20 cellular contexts compared by ENCODE assay signal in the genomic region with DNA sequence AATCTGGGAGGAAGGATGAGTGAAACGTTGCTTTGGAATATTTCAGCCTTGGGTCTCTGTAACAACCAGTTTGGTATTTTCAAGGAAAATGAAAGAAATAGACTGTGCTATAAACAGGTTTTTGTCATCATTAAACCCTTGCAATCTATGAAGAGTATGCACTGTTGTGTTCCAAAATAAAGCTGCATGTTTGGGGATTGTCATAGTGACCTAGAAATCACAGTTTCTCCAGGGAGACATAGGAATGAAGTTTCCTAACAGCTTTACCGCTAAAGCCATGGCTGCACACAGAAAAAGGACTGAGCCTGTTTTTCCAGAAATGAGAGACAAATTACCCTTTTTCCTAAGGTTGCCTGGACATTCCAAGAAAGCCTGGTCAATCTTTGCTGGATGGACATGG.
DNase-seq lines count a peak whose midpoint lies in the region; ATAC-seq and TF ChIP-seq lines count a peak whose summit lies in the region.
"Had no signal": no experiment of that assay in that cellular context is flagged by ENCODE, and none has a peak within 500 bp of the region (broad histone marks: within the 10 kb centered on the region; RNA-seq: fewer than 3 reads in every experiment).

No MANE protein-coding gene starts in this region.

- intact Hi-C loops in body of pancreas (cut with DNase I) (no loop called here), left ventricle myocardium inferior (cut with micrococcal nuclease) (no loop called here)

- H3K9me3 ChIP-seq in body of pancreas (no peaks in the 10 kb centered on the region), left ventricle myocardium inferior (replicated peaks) (no peaks in the 10 kb centered on the region)

- H3K27ac ChIP-seq in body of pancreas: no peak overlapping the region
- H3K27ac ChIP-seq in left ventricle myocardium inferior (replicated peaks): peak overlapping the region; percentile 33
- peak overlapping the region in 13 of 21 experiments; percentile 16 to 84 (median 58) for H3K27ac ChIP-seq in skin epidermis
- H3K27ac ChIP-seq: HL-60 had no signal

- H3K36me3 ChIP-seq in body of pancreas (replicated peaks in 1 of 2; ENCODE audit: insufficient read depth in 1 of 2, low read depth in 2 of 2) (no peaks in the 10 kb centered on the region), left ventricle myocardium inferior (no peaks in the 10 kb centered on the region)

- 38 to 43% methylated on average over 2 of the region's 2 CpGs for WGBS in body of pancreas, 2 donors

- H3K4me1 ChIP-seq in body of pancreas: no peaks in the 10 kb centered on the region
- H3K4me1 ChIP-seq in left ventricle myocardium inferior: no peaks in the 10 kb centered on the region

- no peak for TF ChIP-seq POLR2A in body of pancreas (IDR thresholded peaks at IDR 0.05)

- no peaks in the 10 kb centered on the region for H3K27me3 ChIP-seq in body of pancreas
- H3K27me3 ChIP-seq in left ventricle myocardium inferior (ENCODE audit: low read depth): peaks cover 30% of the 10 kb centered on the region

- TF ChIP-seq CTCF in body of pancreas (IDR thresholded peaks at IDR 0.05) (no peak), left ventricle myocardium inferior (IDR thresholded peaks at IDR 0.05; ENCODE audit: borderline replicate concordance) (no peak)

- H3K4me3 ChIP-seq in body of pancreas (no peak overlapping the region), left ventricle myocardium inferior (peak overlapping the region; percentile 9), skin epidermis (no peak overlapping the region)

- ATAC-seq in body of pancreas (peak; percentile 54), GM19452 (IDR thresholded peaks at IDR 0.05; ENCODE audit: unreplicated experiment) (no peak), HG03469 (IDR thresholded peaks at IDR 0.05; ENCODE audit: unreplicated experiment) (no peak), GM21825 (IDR thresholded peaks at IDR 0.05; ENCODE audit: unreplicated experiment) (no peak)
- ATAC-seq: SK-N-SH treated with all-trans-retinoic acid at 6 μM for 48 hours had no signal

- DNase-seq in AG08395 (ENCODE audit: low spot score): peak; percentile 78
- no peak for DNase-seq in body of pancreas
- DNase-seq in left ventricle myocardium inferior: no peak
- DNase-seq in central memory CD4-positive, alpha-beta T cell: no peak
- DNase-seq: activated CD4-positive, alpha-beta T cell treated with anti-CD3 and anti-CD28 coated beads, Interleukin-2, amount 10 ng/mL, durations not matched to agents 7 days and 5 days; activated naive CD4-positive, alpha-beta T cell treated with Interleukin-2 at 50 U/mL for 16 hours; CD4-positive, CD25-positive, alpha-beta regulatory T cell; effector CD4-positive, alpha-beta T cell; foreskin fibroblast; KBM-7; NCI-H1092 treated with DMSO at 0.1 percent for 48 hours; NCI-H82; nephron progenitor cell; stimulated activated CD4-positive, alpha-beta T cell treated with anti-CD3 and anti-CD28 coated beads, Interleukin-1b, Interleukin-23, amount 100 ng/mL, for 48 hours had no signal

Comparison
In these comparisons a context has a peak if more than half of its experiments do, and no peak if none do; other contexts are left out.
1. H3K27ac ChIP-seq: peak in left ventricle myocardium inferior (single experiment) and skin epidermis (13 of 21); none in body of pancreas (0 of 4).